In the genomic region with DNA sequence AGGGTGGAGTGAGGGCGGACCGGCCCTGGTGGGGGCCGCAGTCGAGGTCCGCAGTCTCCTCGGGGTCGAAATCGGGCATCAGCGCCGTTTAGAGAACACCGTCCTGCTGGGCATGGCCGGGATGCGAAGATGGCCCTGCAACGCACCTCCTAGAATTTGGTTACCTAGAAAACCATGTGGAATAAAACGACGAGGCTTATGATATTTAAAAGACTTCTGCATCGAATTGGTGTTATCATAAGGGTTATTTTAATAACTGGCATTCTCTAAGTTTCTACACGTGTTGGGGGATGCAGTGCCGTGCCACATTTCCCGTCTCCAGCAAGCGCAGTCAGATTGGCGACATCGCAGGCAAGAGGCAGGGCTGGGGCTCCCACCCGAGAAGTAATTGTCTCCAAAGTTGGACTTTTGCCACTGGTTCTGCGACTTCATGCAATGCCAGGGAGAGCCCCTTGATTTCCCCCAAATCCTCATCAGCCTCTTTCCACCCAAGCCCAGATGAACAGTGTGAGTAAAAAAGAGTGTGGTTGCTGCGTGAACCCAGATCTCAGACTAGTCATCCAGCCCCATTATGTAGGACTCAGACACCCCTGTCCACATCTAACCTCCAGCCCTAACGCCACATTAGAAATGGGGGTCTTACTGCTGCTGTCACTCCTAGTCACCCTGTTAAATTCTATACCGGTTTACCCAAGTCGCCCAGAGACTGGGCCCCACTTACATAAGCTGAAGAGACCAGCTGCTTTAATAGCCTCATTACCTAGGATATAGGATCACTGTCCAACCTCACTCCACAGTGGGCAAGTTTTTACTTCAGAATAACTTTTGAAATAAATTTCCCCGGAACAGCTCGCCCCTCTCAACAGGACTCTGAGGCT, we compare ENCODE assay signal across 8 cellular contexts. TPM values are rescaled to one million over a fixed set of nuclear protein-coding genes. Genes with fewer than 3 reads are reported as not detected.
A peak's percentile ranks its signal among the peaks of the same experiment; 100 is the strongest.
DNase-seq lines count a peak whose midpoint lies in the region; ATAC-seq lines count a peak whose summit lies in the region.

No MANE protein-coding gene starts in this region.

- H3K27me3 Mint-ChIP-seq in activated T-helper 2 cell treated with anti-CD3 and anti-CD28 coated beads, Interferon-gamma antibody, Interleukin-2, Interleukin-4, amounts not matched to agents 10 μg/mL and 5 μg/mL and 100 μg/mL, durations not matched to agents 14 hours and 24 hours and 36 hours (ENCODE audit: low read depth), result peaks cover 4% of the 10 kb centered on the region

- no peaks in the 10 kb centered on the region for H3K36me3 Mint-ChIP-seq in activated T-helper 2 cell treated with anti-CD3 and anti-CD28 coated beads, Interferon-gamma antibody, Interleukin-2, Interleukin-4, amounts not matched to agents 10 μg/mL and 5 μg/mL and 100 μg/mL, durations not matched to agents 14 hours and 24 hours and 36 hours (ENCODE audit: low read depth)

- intact Hi-C loops in activated T-helper 2 cell treated with anti-CD3 and anti-CD28 coated beads, Interferon-gamma antibody, Interleukin-2, Interleukin-4, amounts not matched to agents 10 μg/mL and 5 μg/mL and 100 μg/mL, durations not matched to agents 14 hours and 24 hours and 36 hours (cut with micrococcal nuclease), result loop anchor here (5.0 to 10.0 kb wide), 4 partner anchors 190 to 650 kb away; a partner anchor contains a TSS
- intact Hi-C loops in head of caudate nucleus (cut with DNase I), result loop anchor here (5.0 kb wide), 2 partner anchors 222 to 352 kb away; a partner anchor contains a TSS

- H3K4me3 Mint-ChIP-seq in activated T-helper 2 cell treated with anti-CD3 and anti-CD28 coated beads, Interferon-gamma antibody, Interleukin-2, Interleukin-4, amounts not matched to agents 10 μg/mL and 5 μg/mL and 100 μg/mL, durations not matched to agents 14 hours and 24 hours and 36 hours (ENCODE audit: low read depth), result peak overlapping the region; percentile 85

- no peaks in the 10 kb centered on the region for H3K9me3 Mint-ChIP-seq in activated T-helper 2 cell treated with anti-CD3 and anti-CD28 coated beads, Interferon-gamma antibody, Interleukin-2, Interleukin-4, amounts not matched to agents 10 μg/mL and 5 μg/mL and 100 μg/mL, durations not matched to agents 14 hours and 24 hours and 36 hours

- H3K4me3 ChIP-seq in Jurkat, Clone E6-1 (ENCODE audit: low read length), result peak overlapping the region; percentile 67

- peaks cover 33% of the 10 kb centered on the region for H3K4me1 Mint-ChIP-seq in activated T-helper 2 cell treated with anti-CD3 and anti-CD28 coated beads, Interferon-gamma antibody, Interleukin-2, Interleukin-4, amounts not matched to agents 10 μg/mL and 5 μg/mL and 100 μg/mL, durations not matched to agents 14 hours and 24 hours and 36 hours (ENCODE audit: low read depth)

- no peak for ATAC-seq in HG03469 (IDR thresholded peaks at IDR 0.05; ENCODE audit: unreplicated experiment)

- DNase-seq in C1 segment of cervical spinal cord (lab: John Stamatoyannopoulos, UW) (peak in 12 of 14 donors; percentile 41 to 83 (median 62)), head of caudate nucleus (peak in 38 of 42 donors; percentile 26 to 79 (median 57)), putamen (ENCODE audit: low spot score) (peak; percentile 55), EL (no peak), cerebellar nuclear complex (lab: John Stamatoyannopoulos, UW) (no peak)
- no peak for DNase-seq in Jurkat, Clone E6-1 (ENCODE audit: low read depth, low spot score)
- no peak for DNase-seq in activated T-helper 2 cell treated with anti-CD3 and anti-CD28 coated beads, Interferon-gamma antibody, Interleukin-2, Interleukin-4, amounts not matched to agents 10 μg/mL and 5 μg/mL and 100 μg/mL, durations not matched to agents 14 hours and 24 hours and 36 hours (ENCODE audit: low spot score)

- H3K27ac Mint-ChIP-seq in activated T-helper 2 cell treated with anti-CD3 and anti-CD28 coated beads, Interferon-gamma antibody, Interleukin-2, Interleukin-4, amounts not matched to agents 10 μg/mL and 5 μg/mL and 100 μg/mL, durations not matched to agents 14 hours and 24 hours and 36 hours, result peak overlapping the region; percentile 89

RNA-seq across cellular contexts. Expression of a gene that starts 0.6 kb away (rescaled TPM):
- 12.1 TPM for polyA plus RNA-seq in Jurkat, Clone E6-1 (2012; ENCODE audit: insufficient read depth, insufficient read length)
- 2.2 and 3.1 TPM in 2 replicates for total RNA-seq in activated T-helper 2 cell treated with anti-CD3 and anti-CD28 coated beads, Interferon-gamma antibody, Interleukin-2, Interleukin-4, amounts not matched to agents 10 μg/mL and 5 μg/mL and 100 μg/mL, durations not matched to agents 14 hours and 24 hours and 36 hours

RNA-seq across cellular contexts. Expression of a gene that starts 40.4 kb away (rescaled TPM):
- polyA plus RNA-seq in Jurkat, Clone E6-1 (2012; ENCODE audit: insufficient read depth, insufficient read length), result not detected
- 0.18 TPM in 1 of 2 replicates, not detected in the other for total RNA-seq in activated T-helper 2 cell treated with anti-CD3 and anti-CD28 coated beads, Interferon-gamma antibody, Interleukin-2, Interleukin-4, amounts not matched to agents 10 μg/mL and 5 μg/mL and 100 μg/mL, durations not matched to agents 14 hours and 24 hours and 36 hours

RNA-seq across cellular contexts. Expression of a gene that starts 57.2 kb away (rescaled TPM):
- not detected for polyA plus RNA-seq in Jurkat, Clone E6-1 (2012; ENCODE audit: insufficient read depth, insufficient read length)
- not detected in 2 replicates for total RNA-seq in activated T-helper 2 cell treated with anti-CD3 and anti-CD28 coated beads, Interferon-gamma antibody, Interleukin-2, Interleukin-4, amounts not matched to agents 10 μg/mL and 5 μg/mL and 100 μg/mL, durations not matched to agents 14 hours and 24 hours and 36 hours

Comparison
In these comparisons a context has a peak if more than half of its experiments do, and no peak if none do; other contexts are left out.
1. DNase-seq: peak in C1 segment of cervical spinal cord (12 of 14), head of caudate nucleus (38 of 42) and putamen (single experiment); none in Jurkat, Clone E6-1 (single experiment), activated T-helper 2 cell treated with anti-CD3 and anti-CD28 coated beads, Interferon-gamma antibody, Interleukin-2, Interleukin-4, amounts not matched to agents 10 μg/mL and 5 μg/mL and 100 μg/mL, durations not matched to agents 14 hours and 24 hours and 36 hours (single experiment), EL (single experiment) and cerebellar nuclear complex (0 of 2).